In the genomic region with DNA sequence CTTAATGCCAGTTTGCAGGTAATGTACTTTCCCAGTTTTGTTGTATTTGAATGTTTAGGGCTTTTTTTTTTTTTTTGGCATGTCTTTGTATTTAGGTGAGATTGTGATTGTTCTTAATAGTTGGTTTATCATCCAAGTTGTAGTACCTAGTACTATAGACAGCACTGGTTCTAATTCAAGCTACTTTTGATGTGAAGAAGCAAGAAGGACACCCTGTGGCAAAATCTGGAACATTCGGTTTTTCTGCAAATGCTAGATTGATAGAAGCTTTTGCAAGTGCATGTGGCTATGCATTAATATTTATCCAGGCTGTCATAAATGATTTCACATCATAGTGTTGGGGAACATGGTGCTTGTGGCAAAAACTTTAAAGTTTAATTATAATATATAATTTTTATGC, we compare ENCODE assay signal across 9 cellular contexts.
DNase-seq lines count a peak whose midpoint lies in the region; ATAC-seq and TF ChIP-seq lines count a peak whose summit lies in the region.
"Had no signal": no experiment of that assay in that cellular context is flagged by ENCODE, and none has a peak within 500 bp of the region (broad histone marks: within the 10 kb centered on the region; RNA-seq: fewer than 3 reads in every experiment).

No MANE protein-coding gene starts in this region.

- H3K27me3 Mint-ChIP-seq in T-helper 17 cell: no peaks in the 10 kb centered on the region

- no peak for ATAC-seq in GM21528 (IDR thresholded peaks at IDR 0.05; ENCODE audit: low FRiP score, unreplicated experiment)
- ATAC-seq in HG03025 (IDR thresholded peaks at IDR 0.05; ENCODE audit: low FRiP score, unreplicated experiment): no peak
- no peak for ATAC-seq in T-helper 17 cell
- ATAC-seq: K562 had no signal

- peaks cover 4% of the 10 kb centered on the region for H3K4me1 Mint-ChIP-seq in T-helper 17 cell

- no peak overlapping the region for H3K4me3 ChIP-seq in GM12864 (ENCODE audit: low read depth, low read length)
- H3K4me3 ChIP-seq: K562 had no signal

- no peak overlapping the region for H3K27ac Mint-ChIP-seq in T-helper 17 cell

- TF ChIP-seq CTCF in GM12864 (IDR thresholded peaks at IDR 0.05; ENCODE audit: low read depth, low read length, missing control alignments) (peak; percentile 42), VCaP (conservative IDR thresholded peaks at IDR 0.05) (peak; percentile 58)

- DNase-seq in GM12864 (ENCODE audit: low read depth): peak; percentile 5
- DNase-seq in NCI-H1092 treated with DMSO at 0.1 percent for 48 hours (lab: John Stamatoyannopoulos, UW): peak; percentile 67
- DNase-seq in midbrain (lab: John Stamatoyannopoulos, UW): peak; percentile 51
- no peak for DNase-seq in NK-92 treated with Interleukin-12 subunit alpha and Interleukin-12 subunit beta, amount 100 ng/mL, for 24 hours (lab: John Stamatoyannopoulos, UW)
- no peak for DNase-seq in T-helper 17 cell

- H3K9me3 ChIP-seq in T-helper 17 cell (ENCODE audit: control insufficient read depth, low read length, poor library complexity, severe bottlenecking): no peaks in the 10 kb centered on the region

- H3K27ac ChIP-seq in VCaP: no peak overlapping the region

- H3K36me3 Mint-ChIP-seq in T-helper 17 cell (ENCODE audit: low read depth): no peaks in the 10 kb centered on the region

- H3K4me3 Mint-ChIP-seq in T-helper 17 cell: no peak overlapping the region

Comparison
In these comparisons a context has a peak if more than half of its experiments do, and no peak if none do; other contexts are left out.
1. DNase-seq: peak in GM12864 (single experiment), NCI-H1092 treated with DMSO at 0.1 percent for 48 hours (single experiment) and midbrain (single experiment); none in NK-92 treated with Interleukin-12 subunit alpha and Interleukin-12 subunit beta, amount 100 ng/mL, for 24 hours (single experiment) and T-helper 17 cell (0 of 3).